ENCODE assay signal across 10 cellular contexts in genomic region chr11:84261707-84262106, GRCh38.
DNase-seq lines count a peak whose midpoint lies in the region; ATAC-seq, FAIRE-seq and TF ChIP-seq lines count a peak whose summit lies in the region.
"Had no signal": no experiment of that assay in that cellular context is flagged by ENCODE, and none has a peak within 500 bp of the region (broad histone marks: within the 10 kb centered on the region; RNA-seq: fewer than 3 reads in every experiment).

No MANE protein-coding gene starts in this region.

- no peak for FAIRE-seq in D721Med (lab: Jason Lieb, UNC)

- DNase-seq in D721Med (ENCODE audit: insufficient read length, low spot score) (no peak), SK-MEL-5 (ENCODE audit: low read depth, low spot score) (peak; percentile 58), left lung (no peak), GM19238 (ENCODE audit: insufficient read length, low spot score) (no peak), Right ventricle myocardium superior (no peak)
- no peak for DNase-seq in effector CD4-positive, alpha-beta T cell
- DNase-seq: CD4-positive, alpha-beta T cell; SHP77 had no signal

- in situ Hi-C loops in SK-MEL-5 (cut with HindIII; ENCODE audit: low pct_unique_long_range_greater_than_20kb, low sequenced_read_pairs): no loop called here

- H3K4me1 ChIP-seq in left lung: no peaks in the 10 kb centered on the region

- H3K27me3 ChIP-seq in left lung: no peaks in the 10 kb centered on the region

- no peaks in the 10 kb centered on the region for H3K9me3 ChIP-seq in left lung

- ATAC-seq in HG02870 (IDR thresholded peaks at IDR 0.05; ENCODE audit: unreplicated experiment) (peak; percentile 55), left lung (peak; percentile 92), Right ventricle myocardium superior (ENCODE audit: poor library complexity) (no peak), HG03095 (IDR thresholded peaks at IDR 0.05; ENCODE audit: unreplicated experiment) (no peak)

- intact Hi-C loops in left lung (cut with DNase I) (no loop called here), Right ventricle myocardium superior (cut with DNase I) (no loop called here)

- TF ChIP-seq CTCF in D721Med (IDR thresholded peaks at IDR 0.05; ENCODE audit: insufficient read depth, missing control alignments) (peak; percentile 45), left lung (IDR thresholded peaks at IDR 0.05) (peak in 1 of 2 donors; percentile 22)

- no peaks in the 10 kb centered on the region for H3K36me3 ChIP-seq in left lung

- no peak overlapping the region for H3K27ac ChIP-seq in left lung

- H3K4me3 ChIP-seq in left lung: no peak overlapping the region

Comparison
In these comparisons a context has a peak if more than half of its experiments do, and no peak if none do; other contexts are left out.
1. ATAC-seq: peak in HG02870 (single experiment) and left lung (single experiment); none in Right ventricle myocardium superior (single experiment) and HG03095 (single experiment).